ENCODE assay signal across 8 cellular contexts in the genomic region with DNA sequence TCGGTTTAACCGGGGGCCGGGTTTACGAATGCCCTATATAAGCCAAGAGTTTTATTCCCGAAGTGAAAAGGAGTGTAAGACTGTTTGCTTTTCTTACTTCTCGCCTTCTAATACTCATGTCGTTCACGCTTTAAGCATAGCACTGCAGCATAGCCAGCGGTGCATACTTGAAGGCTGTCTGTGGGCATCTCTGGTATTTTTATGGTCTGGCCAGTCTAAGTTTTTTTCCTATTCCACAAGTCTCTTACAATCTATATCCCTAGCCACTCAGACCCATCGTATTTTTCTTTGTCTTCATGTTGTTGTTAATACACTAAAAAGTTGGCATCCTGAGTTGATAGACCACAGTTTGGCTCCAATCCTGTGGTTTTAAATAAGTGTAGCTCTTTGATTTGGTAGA. TPM values are rescaled to one million over a fixed set of nuclear protein-coding genes. Genes with fewer than 3 reads are reported as not detected.
DNase-seq lines count a peak whose midpoint lies in the region; ATAC-seq, FAIRE-seq and TF ChIP-seq lines count a peak whose summit lies in the region.

No MANE protein-coding gene starts in this region.

- TF ChIP-seq CTCF in K562 (IDR thresholded peaks at IDR 0.05 in 2 of 3, conservative IDR thresholded peaks at IDR 0.05 in 1 of 3; ENCODE audit: insufficient read depth in 2 of 3, low read depth in 1 of 3, low read length in 3 of 3) = no peak
- no peak for TF ChIP-seq CTCF in left lung (IDR thresholded peaks at IDR 0.05)

- H3K4me1 ChIP-seq in K562 (replicated peaks in 1 of 2; ENCODE audit: control insufficient read depth in 2 of 2, insufficient read depth in 2 of 2, low read length in 2 of 2) (peaks cover 5 to 19% of the 10 kb centered on the region in 2 experiments; a peak in 4 of 5 replicates), left lung (peaks cover 13 to 48% of the 10 kb centered on the region in 2 donors), thymus (ENCODE audit: control insufficient read depth, insufficient read depth, low read length) (peaks cover 15% of the 10 kb centered on the region)

- POLR2A ChIA-PET in K562 (lab: Yijun Ruan, JAX) = interaction anchor here (0.8 to 3.1 kb wide), 9 partner anchors 8 to 58 kb away, joined by 3 to 18 read pairs (median 4); no protein-coding TSS in a partner anchor

- intact Hi-C loops in K562 (cut with micrococcal nuclease) = no loop called here
- intact Hi-C loops in left lung (cut with DNase I) = no loop called here

- no peak for TF ChIP-seq POLR2A in K562 (conservative IDR thresholded peaks at IDR 0.05)

- H3K4me3 ChIP-seq in K562 (peak overlapping the region; percentile 90), left lung (peak overlapping the region; percentile 95 to 98), thymus (ENCODE audit: low read length) (peak overlapping the region; percentile 89)

- peaks cover 63% of the 10 kb centered on the region for H3K79me2 ChIP-seq in K562 (ENCODE audit: control insufficient read depth, insufficient read depth, low read length)

- in situ Hi-C loops in K562 (cut with MboI) = no loop called here

- TF ChIP-seq EP300 in K562 (IDR thresholded peaks at IDR 0.05; ENCODE audit: low read length) = no peak

- H3K27me3 ChIP-seq in K562 (ENCODE audit: control insufficient read depth in 2 of 2, insufficient read depth in 2 of 2, low read length in 2 of 2) (no peaks in the 10 kb centered on the region), left lung (no peaks in the 10 kb centered on the region), thymus (ENCODE audit: control insufficient read depth, insufficient read depth) (no peaks in the 10 kb centered on the region)

- 0% methylated on average over 9 of the region's 10 CpGs for WGBS in K562 (ENCODE audit: insufficient coverage, low coverage, missing lambda C conversion rate)
- WGBS in thymus = under 1% methylated on average over 10 of the region's 10 CpGs

- peak; percentile 59 for FAIRE-seq in K562 (lab: Jason Lieb, UNC)

- ATAC-seq in K562 (peak; percentile 45), left lung (peak; percentile 19), GM21528 (IDR thresholded peaks at IDR 0.05; ENCODE audit: low FRiP score, unreplicated experiment) (no peak)

- no TSS peak for BruUV-seq in K562 (replicated peaks; lab: Mats Ljungman, UMichigan)

- H3K36me3 ChIP-seq in K562 (ENCODE audit: control insufficient read depth, insufficient read depth, low read length) (peaks cover 8% of the 10 kb centered on the region; the same call in 2 of the 3 replicates), left lung (no peaks in the 10 kb centered on the region), thymus (ENCODE audit: control insufficient read depth, insufficient read depth) (no peaks in the 10 kb centered on the region)

- peak overlapping the region; percentile 83 for H3K4me2 ChIP-seq in K562 (ENCODE audit: insufficient read depth, low read length)

- H3K9ac ChIP-seq in K562 (ENCODE audit: insufficient read depth in 1 of 2, low read depth in 2 of 2, low read length in 2 of 2) = peak overlapping the region; percentile 83 to 98

- H3K9me3 ChIP-seq in K562 (replicated peaks; ENCODE audit: control insufficient read depth, insufficient read depth, low read depth, low read length) (peaks cover 5% of the 10 kb centered on the region; the same call in 1 of the 2 replicates), left lung (no peaks in the 10 kb centered on the region), thymus (ENCODE audit: control insufficient read depth) (no peaks in the 10 kb centered on the region)

- H3K27ac ChIP-seq in K562 (ENCODE audit: extremely low read depth, low read depth, low read length) (peak overlapping the region; percentile 88; the same call in 2 of the 3 replicates), left lung (peak overlapping the region; percentile 89 to 90), thymus (ENCODE audit: low read depth) (peak overlapping the region; percentile 98)

- no peaks in the 10 kb centered on the region for H3K9me1 ChIP-seq in K562 (ENCODE audit: control insufficient read depth, insufficient read depth, low read length)

- no peak for TF ChIP-seq RAD21 in K562 (CRISPR knock-in tag; conservative IDR thresholded peaks at IDR 0.05 in 1 of 2, IDR thresholded peaks at IDR 0.05 in 1 of 2)

- no peak overlapping the region for H2AFZ ChIP-seq in K562 (ENCODE audit: low read depth, low read length)

- CTCF ChIA-PET in K562 (lab: Yijun Ruan, JAX; ENCODE audit: low intra/inter-chr PET ratio) = no interaction called here

- DNase-seq in EH (ENCODE audit: low read depth) = peak; percentile 80
- DNase-seq in LoVo (ENCODE audit: low spot score) = peak; percentile 42
- peak in 1 of 4 experiments; percentile 12 for DNase-seq in K562 (ENCODE audit: extremely low read depth in 1 of 4, low spot score in 3 of 4)
- no peak for DNase-seq in left lung
- no peak for DNase-seq in T1000 (lab: John Stamatoyannopoulos, UW)
- no peak for DNase-seq in inferior parietal cortex (ENCODE audit: extremely low spot score)

- H4K20me1 ChIP-seq in K562 (replicated peaks; ENCODE audit: control insufficient read depth, insufficient read depth, low read length) = peaks cover 4% of the 10 kb centered on the region; the same call in 1 of the 2 replicates

TF ChIP-seq in K562, 482 proteins besides CTCF, POLR2A, EP300 and RAD21:
- TF ChIP-seq TEAD4 (IDR thresholded peaks at IDR 0.05; ENCODE audit: low read length) (0 out of 2 replicates have a peak, but pooled peaks have one; percentile 17), TEAD4 (CRISPR knock-in tag; IDR thresholded peaks at IDR 0.05; ENCODE audit: borderline replicate concordance) (no peak), SMARCE1 (IDR thresholded peaks at IDR 0.05) (peak; percentile 35; the same call in 1 of the 2 replicates)
- TF ChIP-seq, protein P1, sequence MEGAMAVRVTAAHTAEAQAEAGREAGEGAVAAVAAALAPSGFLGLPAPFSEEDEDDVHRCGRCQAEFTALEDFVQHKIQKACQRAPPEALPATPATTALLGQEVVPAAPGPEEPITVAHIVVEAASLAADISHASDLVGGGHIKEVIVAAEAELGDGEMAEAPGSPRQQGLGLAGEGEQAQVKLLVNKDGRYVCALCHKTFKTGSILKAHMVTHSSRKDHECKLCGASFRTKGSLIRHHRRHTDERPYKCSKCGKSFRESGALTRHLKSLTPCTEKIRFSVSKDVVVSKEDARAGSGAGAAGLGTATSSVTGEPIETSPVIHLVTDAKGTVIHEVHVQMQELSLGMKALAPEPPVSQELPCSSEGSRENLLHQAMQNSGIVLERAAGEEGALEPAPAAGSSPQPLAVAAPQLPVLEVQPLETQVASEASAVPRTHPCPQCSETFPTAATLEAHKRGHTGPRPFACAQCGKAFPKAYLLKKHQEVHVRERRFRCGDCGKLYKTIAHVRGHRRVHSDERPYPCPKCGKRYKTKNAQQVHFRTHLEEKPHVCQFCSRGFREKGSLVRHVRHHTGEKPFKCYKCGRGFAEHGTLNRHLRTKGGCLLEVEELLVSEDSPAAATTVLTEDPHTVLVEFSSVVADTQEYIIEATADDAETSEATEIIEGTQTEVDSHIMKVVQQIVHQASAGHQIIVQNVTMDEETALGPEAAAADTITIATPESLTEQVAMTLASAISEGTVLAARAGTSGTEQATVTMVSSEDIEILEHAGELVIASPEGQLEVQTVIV (CRISPR knock-in tag; IDR thresholded peaks at IDR 0.05; ENCODE audit: borderline replicate concordance) = no peak
- TF ChIP-seq, protein P2, sequence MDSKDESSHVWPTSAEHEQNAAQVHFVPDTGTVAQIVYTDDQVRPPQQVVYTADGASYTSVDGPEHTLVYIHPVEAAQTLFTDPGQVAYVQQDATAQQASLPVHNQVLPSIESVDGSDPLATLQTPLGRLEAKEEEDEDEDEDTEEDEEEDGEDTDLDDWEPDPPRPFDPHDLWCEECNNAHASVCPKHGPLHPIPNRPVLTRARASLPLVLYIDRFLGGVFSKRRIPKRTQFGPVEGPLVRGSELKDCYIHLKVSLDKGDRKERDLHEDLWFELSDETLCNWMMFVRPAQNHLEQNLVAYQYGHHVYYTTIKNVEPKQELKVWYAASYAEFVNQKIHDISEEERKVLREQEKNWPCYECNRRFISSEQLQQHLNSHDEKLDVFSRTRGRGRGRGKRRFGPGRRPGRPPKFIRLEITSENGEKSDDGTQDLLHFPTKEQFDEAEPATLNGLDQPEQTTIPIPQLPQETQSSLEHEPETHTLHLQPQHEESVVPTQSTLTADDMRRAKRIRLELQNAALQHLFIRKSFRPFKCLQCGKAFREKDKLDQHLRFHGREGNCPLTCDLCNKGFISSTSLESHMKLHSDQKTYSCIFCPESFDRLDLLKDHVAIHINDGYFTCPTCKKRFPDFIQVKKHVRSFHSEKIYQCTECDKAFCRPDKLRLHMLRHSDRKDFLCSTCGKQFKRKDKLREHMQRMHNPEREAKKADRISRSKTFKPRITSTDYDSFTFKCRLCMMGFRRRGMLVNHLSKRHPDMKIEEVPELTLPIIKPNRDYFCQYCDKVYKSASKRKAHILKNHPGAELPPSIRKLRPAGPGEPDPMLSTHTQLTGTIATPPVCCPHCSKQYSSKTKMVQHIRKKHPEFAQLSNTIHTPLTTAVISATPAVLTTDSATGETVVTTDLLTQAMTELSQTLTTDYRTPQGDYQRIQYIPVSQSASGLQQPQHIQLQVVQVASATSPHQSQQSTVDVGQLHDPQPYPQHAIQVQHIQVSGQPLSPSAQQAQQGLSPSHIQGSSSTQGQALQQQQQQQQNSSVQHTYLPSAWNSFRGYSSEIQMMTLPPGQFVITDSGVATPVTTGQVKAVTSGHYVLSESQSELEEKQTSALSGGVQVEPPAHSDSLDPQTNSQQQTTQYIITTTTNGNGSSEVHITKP (IDR thresholded peaks at IDR 0.05; ENCODE audit: partially characterized antibody) = no peak

RNA-seq across cellular contexts. Expression of a gene that starts 1.3 kb away (rescaled TPM):
- total RNA-seq in K562 (2011; cell fraction: chromatin; rRNA removed; ENCODE audit: low replicate concordance) = 69.4 and 136 TPM in 2 replicates
- total RNA-seq in K562 (2011; cell fraction: nucleolus; rRNA removed) = 28.0 and 36.7 TPM in 2 replicates
- 76.6 and 118 TPM in 2 replicates for total RNA-seq in K562 (2011; cell fraction: nucleoplasm; rRNA removed)
- total RNA-seq in K562 (2014; rRNA removed) (17.8 and 20.8 TPM in 2 replicates), K562 (2014; rRNA removed; fragmentation: Illumina TruSeq; extraction: Trizol) (23.7 and 25.2 TPM in 2 replicates), K562 (2015; rRNA removed; fragmentation: Illumina TruSeq; extraction: Trizol) (20.2 and 21.0 TPM in 2 replicates), K562 (2021) (19.4 and 20.3 TPM in 2 replicates), left lung (10 to 100 TPM; 32.7 to 34.1 TPM)
- polyA plus RNA-seq in K562 (2011; rRNA removed) (35.8 and 39.0 TPM in 2 replicates), K562 (2014; fragmentation: Illumina TruSeq; extraction: Trizol) (17.2 and 20.1 TPM in 2 replicates), K562 (2014; fragmentation: Nextera tagmentation; extraction: Ambion mirVana) (1 to 10 TPM; 5.6 to 7.6 TPM), K562 (2014; rRNA removed) (19.0 and 20.7 TPM in 2 replicates), thymus (68.7 TPM)
- polyA plus RNA-seq in K562 (2011; cell fraction: cytosol; rRNA removed) = 10.2 and 20.2 TPM in 2 replicates
- 112 and 120 TPM in 2 replicates for polyA plus RNA-seq in K562 (2011; cell fraction: nucleus; rRNA removed)
- polyA plus RNA-seq in K562 (2012) = 12.3 and 15.9 TPM in 2 replicates
- 47.0 and 55.5 TPM in 2 replicates for polyA minus RNA-seq in K562 (2011; rRNA and poly(A)+ RNA removed)
- polyA minus RNA-seq in K562 (2011; cell fraction: cytosol; rRNA and poly(A)+ RNA removed) = 13.0 and 24.7 TPM in 2 replicates
- 55.1 and 81.0 TPM in 2 replicates for polyA minus RNA-seq in K562 (2011; cell fraction: nucleus; rRNA and poly(A)+ RNA removed)

Comparison
In these comparisons a context has a peak if more than half of its experiments do, and no peak if none do; other contexts are left out.
1. DNase-seq: peak in EH (single experiment) and LoVo (single experiment); none in left lung (0 of 2), T1000 (single experiment) and inferior parietal cortex (single experiment).
2. Peak in every context shown above with its lines, with median percentiles within 50 percentile points of each other: H3K27ac ChIP-seq and H3K4me3 ChIP-seq.